26 cellular contexts compared by ENCODE assay signal in genomic region chr21:21929228-21929627, GRCh38.
"Had no signal": no experiment of that assay in that cellular context is flagged by ENCODE, and none has a peak within 500 bp of the region (broad histone marks: within the 10 kb centered on the region; RNA-seq: fewer than 3 reads in every experiment).

No MANE protein-coding gene starts in this region.

- H3K27ac ChIP-seq: neural progenitor cell, ovary, parathyroid adenoma, psoas muscle, skin epidermis, spleen, stomach, thoracic aorta, thyroid gland, tibial nerve, upper lobe of left lung, vagina had no signal

- H3K9me3 ChIP-seq: ovary, psoas muscle, spleen, stomach, thoracic aorta, thyroid gland, tibial nerve, upper lobe of left lung, vagina had no signal

- H3K4me2 ChIP-seq: neural progenitor cell, smooth muscle cell had no signal

- H2AFZ ChIP-seq: neural progenitor cell, parathyroid adenoma had no signal

- H3K27me3 ChIP-seq: neural progenitor cell, ovary, spleen, stomach, thyroid gland, tibial nerve, upper lobe of left lung, vagina had no signal

- H3K79me2 ChIP-seq: parathyroid adenoma had no signal

- H3K9ac ChIP-seq: neural progenitor cell, parathyroid adenoma had no signal

- DNase-seq: natural killer cell; occipital lobe; ovary; posterior cingulate gyrus; psoas muscle; right cardiac atrium; spleen; stimulated activated CD4-positive, alpha-beta T cell treated with anti-CD3 and anti-CD28 coated beads, Interleukin-12 subunit alpha, Interleukin-12 subunit beta, amount 100 ng/mL, for 4 hours; stimulated activated CD4-positive, alpha-beta T cell treated with anti-CD3 and anti-CD28 coated beads, Interleukin-1b, Interleukin-23, amount 100 ng/mL, for 48 hours; stimulated activated CD4-positive, alpha-beta T cell treated with anti-CD3 and anti-CD28 coated beads, Interleukin-4, amount 100 ng/mL, for 24 hours; stimulated activated naive B cell treated with anti-CD40 and anti-IgM and Interleukin-4, amounts not matched to agents 10 μg/mL and 1 μg/mL and 100 μg/mL, for 72 hours; stimulated activated naive CD4-positive, alpha-beta T cell treated with Interleukin-2 at 50 U/mL for 16 hours; stomach; thyroid gland; trophoblast cell; upper lobe of left lung had no signal

- H3K4me3 ChIP-seq: neural progenitor cell, ovary, psoas muscle, skin epidermis, smooth muscle cell, spleen, stomach, thoracic aorta, thyroid gland, tibial nerve, upper lobe of left lung, vagina had no signal

- ATAC-seq: natural killer cell; psoas muscle; right cardiac atrium; sciatic nerve; stimulated activated effector memory CD8-positive, alpha-beta T cell treated with anti-CD3 and anti-CD28 coated beads, Interleukin-12 subunit alpha, Interleukin-12 subunit beta, amount 100 ng/mL, for 72 hours; stimulated activated naive B cell treated with anti-CD40 and anti-IgM and Interleukin-4, amounts not matched to agents 10 μg/mL and 1 μg/mL and 100 μg/mL, for 72 hours had no signal

- H3K36me3 ChIP-seq: neural progenitor cell, ovary, spleen, stomach, thoracic aorta, thyroid gland, tibial nerve, upper lobe of left lung, vagina had no signal

- FAIRE-seq: urothelium cell line had no signal

- H3K4me1 ChIP-seq: neural progenitor cell, parathyroid adenoma, psoas muscle, spleen, stomach, thyroid gland, tibial nerve, upper lobe of left lung, vagina had no signal
